Comparison of ENCODE assay signal across 20 cellular contexts in the genomic region with DNA sequence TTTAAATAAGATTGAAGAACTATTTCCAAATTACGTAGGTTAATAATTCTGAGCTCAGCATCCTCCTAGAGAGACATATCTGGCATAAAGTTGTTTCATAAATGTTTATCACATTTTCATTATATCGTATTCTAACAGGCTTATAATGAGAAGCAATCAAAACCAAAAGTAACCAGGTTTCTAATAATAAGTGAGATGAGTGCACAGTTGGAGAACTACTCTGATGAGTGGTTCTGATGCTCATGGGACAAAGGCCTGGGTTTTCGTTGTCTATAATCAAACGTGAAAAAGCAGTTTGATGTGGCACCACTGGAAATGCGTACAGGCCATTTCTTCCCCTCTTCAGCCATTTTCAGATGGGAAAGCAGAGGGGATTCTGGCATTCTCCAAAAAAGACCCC. TPM values are rescaled to one million over a fixed set of nuclear protein-coding genes. Genes with fewer than 3 reads are reported as not detected.
A peak's percentile ranks its signal among the peaks of the same experiment; 100 is the strongest.
DNase-seq lines count a peak whose midpoint lies in the region; ATAC-seq and TF ChIP-seq lines count a peak whose summit lies in the region.
"Had no signal": no experiment of that assay in that cellular context is flagged by ENCODE, and none has a peak within 500 bp of the region (broad histone marks: within the 10 kb centered on the region; RNA-seq: fewer than 3 reads in every experiment).

No MANE protein-coding gene starts in this region.

- WGBS in mammary epithelial cell (ENCODE audit: low coverage, missing lambda C conversion rate): 98% methylated on average over 5 of the region's 5 CpGs

- H3K9me3 ChIP-seq in mammary epithelial cell (replicated peaks; ENCODE audit: insufficient read depth, low read length) (no peaks in the 10 kb centered on the region), breast epithelium (no peaks in the 10 kb centered on the region), MM.1S (replicated peaks; ENCODE audit: insufficient read depth, low read length) (no peaks in the 10 kb centered on the region), fibroblast of lung (ENCODE audit: control insufficient read depth, insufficient read depth, low read depth, low read length) (no peaks in the 10 kb centered on the region)
- H3K9me3 ChIP-seq: pancreas had no signal

- no TSS peak for BruUV-seq in mammary epithelial cell (replicated peaks; lab: Mats Ljungman, UMichigan)

- H3K9me2 ChIP-seq in MM.1S (replicated peaks; ENCODE audit: insufficient read depth, low read length): no peaks in the 10 kb centered on the region

- peaks cover 14% of the 10 kb centered on the region for H3F3A ChIP-seq in MM.1S (ENCODE audit: insufficient read depth, low read length)

- H3K4me1 ChIP-seq in mammary epithelial cell (ENCODE audit: insufficient read depth, low read length) (peaks cover 37% of the 10 kb centered on the region), breast epithelium (no peaks in the 10 kb centered on the region), MM.1S (ENCODE audit: low read length) (peaks cover 11% of the 10 kb centered on the region), fibroblast of lung (ENCODE audit: control insufficient read depth, extremely low read depth, insufficient read depth, low read length) (peaks cover 15% of the 10 kb centered on the region)

- H3K79me2 ChIP-seq in mammary epithelial cell (ENCODE audit: insufficient read depth, low read length): no peaks in the 10 kb centered on the region
- H3K79me2 ChIP-seq in MM.1S (ENCODE audit: low read length): no peaks in the 10 kb centered on the region
- no peaks in the 10 kb centered on the region for H3K79me2 ChIP-seq in fibroblast of lung (ENCODE audit: control insufficient read depth, insufficient read depth, low read length)

- no peaks in the 10 kb centered on the region for H4K20me1 ChIP-seq in mammary epithelial cell (ENCODE audit: insufficient read depth, low read length)
- H4K20me1 ChIP-seq in MM.1S (ENCODE audit: insufficient read depth, low read length): no peaks in the 10 kb centered on the region
- no peaks in the 10 kb centered on the region for H4K20me1 ChIP-seq in fibroblast of lung (ENCODE audit: control insufficient read depth, extremely low read depth, insufficient read depth, low read length)

- H3K4me2 ChIP-seq in mammary epithelial cell (ENCODE audit: insufficient read depth, low read depth, low read length): peak overlapping the region; percentile 58
- peak overlapping the region; percentile 83 for H3K4me2 ChIP-seq in MM.1S (ENCODE audit: low read depth, low read length)
- peak overlapping the region; percentile 89 for H3K4me2 ChIP-seq in fibroblast of lung (ENCODE audit: extremely low read depth, insufficient read depth, low read length)

- H3K36me3 ChIP-seq in mammary epithelial cell (ENCODE audit: insufficient read depth, low read length) (no peaks in the 10 kb centered on the region), breast epithelium (no peaks in the 10 kb centered on the region), MM.1S (replicated peaks; ENCODE audit: insufficient read depth, low read length) (no peaks in the 10 kb centered on the region), fibroblast of lung (ENCODE audit: control insufficient read depth, insufficient read depth, low read length) (no peaks in the 10 kb centered on the region)
- H3K36me3 ChIP-seq: pancreas had no signal

- H3K9ac ChIP-seq in mammary epithelial cell (ENCODE audit: insufficient read depth, low read length) (no peak overlapping the region), MM.1S (ENCODE audit: low read length) (peak overlapping the region; percentile 24; the same call in 1 of the 2 replicates), fibroblast of lung (ENCODE audit: insufficient read depth, low read length) (no peak overlapping the region)

- dilution Hi-C loops in mammary epithelial cell (cut with HindIII; ENCODE audit: low sequenced_read_pairs): no loop called here

- TF ChIP-seq POLR2A in breast epithelium (IDR thresholded peaks at IDR 0.05) (no peak), GM18505 (IDR thresholded peaks at IDR 0.05; ENCODE audit: borderline replicate concordance, extremely low read depth, insufficient read depth, insufficient read length) (no peak)

- ATAC-seq in GM18505 (IDR thresholded peaks at IDR 0.05; ENCODE audit: unreplicated experiment): no peak
- ATAC-seq: left lobe of liver, pancreas, sciatic nerve, T-cell had no signal

- H3K27me3 ChIP-seq in mammary epithelial cell (ENCODE audit: insufficient read depth, low read length): no peaks in the 10 kb centered on the region
- H3K27me3 ChIP-seq in breast epithelium: no peaks in the 10 kb centered on the region
- H3K27me3 ChIP-seq in MM.1S (replicated peaks; ENCODE audit: insufficient read depth, low read length): no peaks in the 10 kb centered on the region
- H3K27me3 ChIP-seq in fibroblast of lung (ENCODE audit: control insufficient read depth, insufficient read depth, low read length): no peaks in the 10 kb centered on the region
- H3K27me3 ChIP-seq: pancreas had no signal

- H2AFZ ChIP-seq in mammary epithelial cell (ENCODE audit: low read depth, low read length): peak overlapping the region; percentile 78
- peak overlapping the region; percentile 64 for H2AFZ ChIP-seq in MM.1S (ENCODE audit: low read length)
- no peak overlapping the region for H2AFZ ChIP-seq in fibroblast of lung (ENCODE audit: low read length)

- no peak for TF ChIP-seq CTCF in mammary epithelial cell (conservative IDR thresholded peaks at IDR 0.05 in 1 of 2, IDR thresholded peaks at IDR 0.05 in 1 of 2; ENCODE audit: extremely low read depth in 1 of 2, insufficient read depth in 1 of 2, low read depth in 1 of 2, low read length in 2 of 2)
- TF ChIP-seq CTCF in breast epithelium (IDR thresholded peaks at IDR 0.05): no peak
- TF ChIP-seq CTCF in MM.1S (IDR thresholded peaks at IDR 0.05; ENCODE audit: low read length): no peak
- TF ChIP-seq CTCF in fibroblast of lung (conservative IDR thresholded peaks at IDR 0.05 in 1 of 2, IDR thresholded peaks at IDR 0.05 in 1 of 2; ENCODE audit: low read depth in 1 of 2, low read length in 2 of 2): no peak

- H3K27ac ChIP-seq in mammary epithelial cell (ENCODE audit: insufficient read depth, low read depth, low read length): no peak overlapping the region
- H3K27ac ChIP-seq in breast epithelium: peak overlapping the region in 1 of 2 donors; percentile 52
- peak overlapping the region; percentile 71 for H3K27ac ChIP-seq in MM.1S (ENCODE audit: low read length)
- H3K27ac ChIP-seq in fibroblast of lung (ENCODE audit: insufficient read depth, low read length): peak overlapping the region; percentile 77
- H3K27ac ChIP-seq: pancreas had no signal

- no peak overlapping the region for H3K4me3 ChIP-seq in mammary epithelial cell (replicated peaks in 1 of 3; ENCODE audit: insufficient read depth in 1 of 3, low read depth in 2 of 3, low read length in 3 of 3)
- no peak overlapping the region for H3K4me3 ChIP-seq in breast epithelium
- peak overlapping the region; percentile 55 for H3K4me3 ChIP-seq in MM.1S (ENCODE audit: low read length)
- H3K4me3 ChIP-seq in fibroblast of lung (replicated peaks in 1 of 4; ENCODE audit: control extremely low read depth in 1 of 4, insufficient read depth in 1 of 4, low read depth in 3 of 4, low read length in 4 of 4): no peak overlapping the region
- H3K4me3 ChIP-seq: pancreas had no signal

- intact Hi-C loops in mammary epithelial cell (cut with micrococcal nuclease): no loop called here
- intact Hi-C loops in breast epithelium (cut with DNase I; ENCODE audit: low total_unique reads): no loop called here

- DNase-seq in mammary epithelial cell: no peak
- no peak for DNase-seq in breast epithelium (ENCODE audit: low spot score in 2 of 2)
- peak; percentile 76 for DNase-seq in MM.1S
- no peak for DNase-seq in fibroblast of lung (ENCODE audit: low read depth in 2 of 2)
- DNase-seq in GDM1 (lab: John Stamatoyannopoulos, UW): no peak
- no peak for DNase-seq in EL
- DNase-seq: amygdala; caudate nucleus; CD8-positive, alpha-beta memory T cell; GF-D8; NCI-H1092 treated with DMSO at 0.1 percent for 48 hours; NCI-H2081; OCI-M1; pancreas; SHP77; substantia nigra; T-cell had no signal

- CTCF ChIA-PET in mammary epithelial cell (lab: Charles Lee; ENCODE audit: low non-redundant PET): interaction anchor here (0.7 kb wide), 1 partner anchor 41 kb away, joined by 3 read pairs; no protein-coding TSS in a partner anchor

- in situ Hi-C loops in mammary epithelial cell (cut with MboI; ENCODE audit: low sequenced_read_pairs in 2 of 2): no loop called here

RNA-seq across cellular contexts. Expression of a gene that starts 4.7 kb away (rescaled TPM):
- 10 to 100 TPM; 70.0 to 93.3 TPM for total RNA-seq in mammary epithelial cell
- polyA plus RNA-seq in mammary epithelial cell: 82.5 TPM
- polyA minus RNA-seq in mammary epithelial cell: 123 TPM
- total RNA-seq in breast epithelium: 100 to 1,000 TPM; 100 to 146 (median 137) TPM
- 71.7 and 83.9 TPM in 2 replicates for total RNA-seq in fibroblast of lung
- polyA plus RNA-seq in fibroblast of lung: 158 and 181 TPM in 2 replicates
- 142 and 157 TPM in 2 replicates for polyA plus RNA-seq in fibroblast of lung (2012)
- polyA minus RNA-seq in fibroblast of lung (ENCODE audit: low replicate concordance): 180 and 182 TPM in 2 replicates

RNA-seq across cellular contexts. Expression of a gene that starts 23.6 kb away (rescaled TPM):
- total RNA-seq in mammary epithelial cell (10 to 100 TPM; 17.0 to 20.3 TPM), breast epithelium (10 to 100 TPM; 23.6 to 64.6 (median 24.9) TPM), fibroblast of lung (12.1 and 18.7 TPM in 2 replicates)
- polyA plus RNA-seq in mammary epithelial cell (25.1 TPM), fibroblast of lung (13.5 and 40.8 TPM in 2 replicates)
- polyA minus RNA-seq in mammary epithelial cell (31.0 TPM), fibroblast of lung (ENCODE audit: low replicate concordance) (5.3 and 9.2 TPM in 2 replicates)
- 15.2 and 45.3 TPM in 2 replicates for polyA plus RNA-seq in fibroblast of lung (2012)
